29 cellular contexts compared by ENCODE assay signal in genomic region chr1:236642763-236643162, GRCh38.
"Had no signal": no experiment of that assay in that cellular context is flagged by ENCODE, and none has a peak within 500 bp of the region (broad histone marks: within the 10 kb centered on the region; RNA-seq: fewer than 3 reads in every experiment).

No MANE protein-coding gene starts in this region.

- H3K9me3 ChIP-seq: stomach, suprapubic skin, testis, thoracic aorta, thyroid gland, tibial artery, tibial nerve, transverse colon, upper lobe of left lung, upper lobe of right lung, uterus, vagina had no signal

- H3K9me3 Mint-ChIP-seq: stimulated activated effector memory CD8-positive, alpha-beta T cell treated with anti-CD3 and anti-CD28 coated beads, Interleukin-12 subunit alpha, Interleukin-12 subunit beta, amount 100 ng/mL, for 72 hours; stimulated activated memory B cell treated with anti-CD40 and anti-IgM and Interleukin-4, amounts not matched to agents 10 μg/mL and 1 μg/mL and 100 μg/mL, for 72 hours; stimulated activated naive B cell treated with anti-CD40 and anti-IgM and Interleukin-4, amounts not matched to agents 10 μg/mL and 1 μg/mL and 100 μg/mL, for 72 hours; stimulated activated naive CD8-positive, alpha-beta T cell treated with anti-CD3 and anti-CD28 coated beads, Interleukin-15, amount 100 ng/mL, for 72 hours; stimulated activated naive CD8-positive, alpha-beta T cell treated with anti-CD3 and anti-CD28 coated beads, Interleukin-15, Interleukin-2, amounts not matched to agents 100 ng/mL and 50 ng/mL, for 24 hours; type B pancreatic cell had no signal

- H3K4me3 Mint-ChIP-seq: stimulated activated effector memory CD8-positive, alpha-beta T cell treated with anti-CD3 and anti-CD28 coated beads, Interleukin-12 subunit alpha, Interleukin-12 subunit beta, amount 100 ng/mL, for 72 hours; stimulated activated memory B cell treated with anti-CD40 and anti-IgM and Interleukin-4, amounts not matched to agents 10 μg/mL and 1 μg/mL and 100 μg/mL, for 72 hours; stimulated activated naive B cell treated with anti-CD40 and anti-IgM and Interleukin-4, amounts not matched to agents 10 μg/mL and 1 μg/mL and 100 μg/mL, for 72 hours; stimulated activated naive CD8-positive, alpha-beta T cell treated with anti-CD3 and anti-CD28 coated beads, Interleukin-15, amount 100 ng/mL, for 72 hours; stimulated activated naive CD8-positive, alpha-beta T cell treated with anti-CD3 and anti-CD28 coated beads, Interleukin-15, Interleukin-2, amounts not matched to agents 100 ng/mL and 50 ng/mL, for 24 hours; type B pancreatic cell had no signal

- H3K4me3 ChIP-seq: stomach, suprapubic skin, testis, thoracic aorta, thyroid gland, tibial artery, tibial nerve, transverse colon, upper lobe of left lung, upper lobe of right lung, uterus, vagina had no signal

- DNase-seq: stimulated activated CD4-positive, alpha-beta T cell treated with anti-CD3 and anti-CD28 coated beads, Interleukin-2, amount 100 ng/mL, for 48 hours; stimulated activated CD4-positive, alpha-beta T cell treated with anti-CD3 and anti-CD28 coated beads, Interleukin-4, amount 100 ng/mL, for 1 hour; stimulated activated CD4-positive, alpha-beta T cell treated with anti-CD3 and anti-CD28 coated beads, Interleukin-4, amount 100 ng/mL, for 24 hours; stimulated activated CD4-positive, alpha-beta T cell treated with anti-CD3 and anti-CD28 coated beads, Interleukin-4, amount 100 ng/mL, for 4 hours; stimulated activated CD8-positive, alpha-beta memory T cell treated with anti-CD3 and anti-CD28 coated beads, Interleukin-4, amount 100 ng/mL, for 48 hours; stimulated activated naive B cell treated with anti-CD40 and anti-IgM and Interleukin-4, amounts not matched to agents 10 μg/mL and 1 μg/mL and 100 μg/mL, for 72 hours; stimulated activated naive CD4-positive, alpha-beta T cell; stimulated activated naive CD4-positive, alpha-beta T cell treated with Interleukin-2 at 50 U/mL for 16 hours; stimulated activated naive CD8-positive, alpha-beta T cell treated with anti-CD3 and anti-CD28 coated beads, Interleukin-15, amount 100 ng/mL, for 72 hours; stimulated activated naive CD8-positive, alpha-beta T cell treated with anti-CD3 and anti-CD28 coated beads, Interleukin-15, Interleukin-2, amounts not matched to agents 100 U/mL and 50 U/mL, for 24 hours; stomach; substantia nigra; testis; thyroid gland; tibial artery; transverse colon; trophoblast cell; upper lobe of left lung; upper lobe of right lung; uterus had no signal

- H3K36me3 Mint-ChIP-seq: stimulated activated effector memory CD8-positive, alpha-beta T cell treated with anti-CD3 and anti-CD28 coated beads, Interleukin-12 subunit alpha, Interleukin-12 subunit beta, amount 100 ng/mL, for 72 hours; stimulated activated memory B cell treated with anti-CD40 and anti-IgM and Interleukin-4, amounts not matched to agents 10 μg/mL and 1 μg/mL and 100 μg/mL, for 72 hours; stimulated activated naive B cell treated with anti-CD40 and anti-IgM and Interleukin-4, amounts not matched to agents 10 μg/mL and 1 μg/mL and 100 μg/mL, for 72 hours; type B pancreatic cell had no signal

- H3K27me3 Mint-ChIP-seq: stimulated activated memory B cell treated with anti-CD40 and anti-IgM and Interleukin-4, amounts not matched to agents 10 μg/mL and 1 μg/mL and 100 μg/mL, for 72 hours; stimulated activated naive CD8-positive, alpha-beta T cell treated with anti-CD3 and anti-CD28 coated beads, Interleukin-15, amount 100 ng/mL, for 72 hours had no signal

- H3K27ac ChIP-seq: stomach, suprapubic skin, testis, thoracic aorta, thyroid gland, tibial artery, tibial nerve, transverse colon, upper lobe of left lung, upper lobe of right lung, uterus, vagina had no signal

- H3K4me1 Mint-ChIP-seq: stimulated activated effector memory CD8-positive, alpha-beta T cell treated with anti-CD3 and anti-CD28 coated beads, Interleukin-12 subunit alpha, Interleukin-12 subunit beta, amount 100 ng/mL, for 72 hours; stimulated activated memory B cell treated with anti-CD40 and anti-IgM and Interleukin-4, amounts not matched to agents 10 μg/mL and 1 μg/mL and 100 μg/mL, for 72 hours; stimulated activated naive B cell treated with anti-CD40 and anti-IgM and Interleukin-4, amounts not matched to agents 10 μg/mL and 1 μg/mL and 100 μg/mL, for 72 hours; stimulated activated naive CD8-positive, alpha-beta T cell treated with anti-CD3 and anti-CD28 coated beads, Interleukin-15, amount 100 ng/mL, for 72 hours had no signal

- H3K27ac Mint-ChIP-seq: stimulated activated effector memory CD8-positive, alpha-beta T cell treated with anti-CD3 and anti-CD28 coated beads, Interleukin-12 subunit alpha, Interleukin-12 subunit beta, amount 100 ng/mL, for 72 hours; stimulated activated memory B cell treated with anti-CD40 and anti-IgM and Interleukin-4, amounts not matched to agents 10 μg/mL and 1 μg/mL and 100 μg/mL, for 72 hours; stimulated activated naive B cell treated with anti-CD40 and anti-IgM and Interleukin-4, amounts not matched to agents 10 μg/mL and 1 μg/mL and 100 μg/mL, for 72 hours; stimulated activated naive CD8-positive, alpha-beta T cell treated with anti-CD3 and anti-CD28 coated beads, Interleukin-15, amount 100 ng/mL, for 72 hours; stimulated activated naive CD8-positive, alpha-beta T cell treated with anti-CD3 and anti-CD28 coated beads, Interleukin-15, Interleukin-2, amounts not matched to agents 100 ng/mL and 50 ng/mL, for 24 hours; type B pancreatic cell had no signal

- H3K36me3 ChIP-seq: stomach, suprapubic skin, thoracic aorta, thyroid gland, tibial artery, tibial nerve, transverse colon, upper lobe of left lung, upper lobe of right lung, uterus, vagina had no signal

- H3K27me3 ChIP-seq: stomach, suprapubic skin, testis, thyroid gland, tibial artery, tibial nerve, transverse colon, upper lobe of left lung, upper lobe of right lung, uterus, vagina had no signal

- ATAC-seq: stimulated activated effector memory CD8-positive, alpha-beta T cell treated with anti-CD3 and anti-CD28 coated beads, Interleukin-12 subunit alpha, Interleukin-12 subunit beta, amount 100 ng/mL, for 72 hours; stimulated activated memory B cell treated with anti-CD40 and anti-IgM and Interleukin-4, amounts not matched to agents 10 μg/mL and 1 μg/mL and 100 μg/mL, for 72 hours; stimulated activated naive B cell treated with anti-CD40 and anti-IgM and Interleukin-4, amounts not matched to agents 10 μg/mL and 1 μg/mL and 100 μg/mL, for 72 hours; stimulated activated naive CD8-positive, alpha-beta T cell treated with anti-CD3 and anti-CD28 coated beads, Interleukin-15, amount 100 ng/mL, for 72 hours; stimulated activated naive CD8-positive, alpha-beta T cell treated with anti-CD3 and anti-CD28 coated beads, Interleukin-15, Interleukin-2, amounts not matched to agents 100 U/mL and 50 U/mL, for 24 hours; upper lobe of right lung had no signal

- FAIRE-seq: urothelium cell line had no signal

- H3K4me1 ChIP-seq: stomach, suprapubic skin, testis, thyroid gland, tibial artery, tibial nerve, transverse colon, upper lobe of left lung, upper lobe of right lung, uterus, vagina had no signal
